In genomic region chr16:68396481-68396880, GRCh38 we compare ENCODE assay signal across 8 cellular contexts. TPM values are rescaled to one million over a fixed set of nuclear protein-coding genes. Genes with fewer than 3 reads are reported as not detected.
DNase-seq lines count a peak whose midpoint lies in the region; ATAC-seq and TF ChIP-seq lines count a peak whose summit lies in the region.

No MANE protein-coding gene starts in this region.

- H3K36me3 Mint-ChIP-seq in activated CD8-positive, alpha-beta memory T cell treated with anti-CD3 and anti-CD28 coated beads, Interleukin-2, amount 10 ng/mL, durations not matched to agents 7 days and 5 days = no peaks in the 10 kb centered on the region
- H3K36me3 Mint-ChIP-seq in activated naive CD8-positive, alpha-beta T cell treated with anti-CD3 and anti-CD28 coated beads for 36 hours = no peaks in the 10 kb centered on the region

- H3K79me2 ChIP-seq in OCI-LY3 (ENCODE audit: low read length) = no peaks in the 10 kb centered on the region

- H3K36me3 ChIP-seq in OCI-LY3 (replicated peaks; ENCODE audit: low read depth, low read length) (no peaks in the 10 kb centered on the region), kidney epithelial cell (ENCODE audit: control insufficient read depth, insufficient read depth, low read length) (no peaks in the 10 kb centered on the region)

- no peaks in the 10 kb centered on the region for H3K9me3 ChIP-seq in OCI-LY3 (ENCODE audit: insufficient read depth, low read length)

- peaks cover 25% of the 10 kb centered on the region for H3K4me1 Mint-ChIP-seq in activated CD8-positive, alpha-beta memory T cell treated with anti-CD3 and anti-CD28 coated beads, Interleukin-2, amount 10 ng/mL, durations not matched to agents 7 days and 5 days
- peaks cover 6% of the 10 kb centered on the region for H3K4me1 Mint-ChIP-seq in activated naive CD8-positive, alpha-beta T cell treated with anti-CD3 and anti-CD28 coated beads for 36 hours

- peak; percentile 69 for TF ChIP-seq CTCF in OCI-LY3 (IDR thresholded peaks at IDR 0.05; ENCODE audit: low read depth, low read length)
- peak; percentile 72 for TF ChIP-seq CTCF in kidney epithelial cell (IDR thresholded peaks at IDR 0.05; ENCODE audit: insufficient read depth, low read length, poor library complexity, severe bottlenecking)

- H3K4me1 ChIP-seq in OCI-LY3 (ENCODE audit: low read length) = peaks cover 6% of the 10 kb centered on the region

- H3K27ac Mint-ChIP-seq in activated CD8-positive, alpha-beta memory T cell treated with anti-CD3 and anti-CD28 coated beads, Interleukin-2, amount 10 ng/mL, durations not matched to agents 7 days and 5 days = peak overlapping the region; percentile 56
- no peak overlapping the region for H3K27ac Mint-ChIP-seq in activated naive CD8-positive, alpha-beta T cell treated with anti-CD3 and anti-CD28 coated beads for 36 hours

- no peaks in the 10 kb centered on the region for H4K20me1 ChIP-seq in OCI-LY3 (ENCODE audit: insufficient read depth, low read length)

- no peaks in the 10 kb centered on the region for H3K9me3 Mint-ChIP-seq in activated CD8-positive, alpha-beta memory T cell treated with anti-CD3 and anti-CD28 coated beads, Interleukin-2, amount 10 ng/mL, durations not matched to agents 7 days and 5 days (ENCODE audit: low read depth)
- no peaks in the 10 kb centered on the region for H3K9me3 Mint-ChIP-seq in activated naive CD8-positive, alpha-beta T cell treated with anti-CD3 and anti-CD28 coated beads for 36 hours

- H3K27me3 Mint-ChIP-seq in activated CD8-positive, alpha-beta memory T cell treated with anti-CD3 and anti-CD28 coated beads, Interleukin-2, amount 10 ng/mL, durations not matched to agents 7 days and 5 days = peaks cover 22% of the 10 kb centered on the region
- peaks cover 3% of the 10 kb centered on the region for H3K27me3 Mint-ChIP-seq in activated naive CD8-positive, alpha-beta T cell treated with anti-CD3 and anti-CD28 coated beads for 36 hours

- H3K4me3 Mint-ChIP-seq in activated CD8-positive, alpha-beta memory T cell treated with anti-CD3 and anti-CD28 coated beads, Interleukin-2, amount 10 ng/mL, durations not matched to agents 7 days and 5 days = no peak overlapping the region
- H3K4me3 Mint-ChIP-seq in activated naive CD8-positive, alpha-beta T cell treated with anti-CD3 and anti-CD28 coated beads for 36 hours = no peak overlapping the region

- H3K4me3 ChIP-seq in OCI-LY3 (ENCODE audit: low read length) = no peak overlapping the region
- H3K4me3 ChIP-seq in kidney epithelial cell (ENCODE audit: low read depth, low read length) = no peak overlapping the region

- ATAC-seq in activated CD8-positive, alpha-beta memory T cell treated with anti-CD3 and anti-CD28 coated beads, Interleukin-2, amount 10 ng/mL, durations not matched to agents 7 days and 5 days = peak; percentile 70
- ATAC-seq in GM19023 (IDR thresholded peaks at IDR 0.05; ENCODE audit: unreplicated experiment) = no peak

- no peak overlapping the region for H3K9ac ChIP-seq in OCI-LY3 (ENCODE audit: low read length)

- H3K4me2 ChIP-seq in OCI-LY3 (ENCODE audit: low read length) = 0 out of 2 replicates have a peak overlapping the region, but pooled peaks have one; percentile 9

- H2AFZ ChIP-seq in OCI-LY3 (ENCODE audit: low read depth, low read length) = no peak overlapping the region

- no peak overlapping the region for H3K27ac ChIP-seq in OCI-LY3 (ENCODE audit: low read length)

- CTCF ChIA-PET in activated CD8-positive, alpha-beta memory T cell treated with anti-CD3 and anti-CD28 coated beads, Interleukin-2, amount 10 ng/mL, durations not matched to agents 7 days and 5 days (lab: Charles Lee) = interaction anchor here (0.7 to 9.4 kb wide), 24 partner anchors 10 to 132 kb away, joined by 3 to 45 read pairs (median 5); partner anchors contain the start of genes SLC7A6 and SMPD3

- no peaks in the 10 kb centered on the region for H3K27me3 ChIP-seq in OCI-LY3 (ENCODE audit: low read depth, low read length)
- H3K27me3 ChIP-seq in kidney epithelial cell (ENCODE audit: control insufficient read depth, insufficient read depth, low read length) = peaks cover 3% of the 10 kb centered on the region

- DNase-seq in activated CD8-positive, alpha-beta memory T cell treated with anti-CD3 and anti-CD28 coated beads, Interleukin-2, amount 10 ng/mL, durations not matched to agents 7 days and 5 days = peak; percentile 65
- no peak for DNase-seq in activated CD8-positive, alpha-beta memory T cell treated with anti-CD3 and anti-CD28 coated beads, Interleukin-2, amount 50 U/mL, for 48 hours
- DNase-seq in activated naive CD8-positive, alpha-beta T cell treated with anti-CD3 and anti-CD28 coated beads for 36 hours = peak; percentile 31
- DNase-seq in kidney epithelial cell (ENCODE audit: low read depth) = no peak
- DNase-seq in stimulated activated CD8-positive, alpha-beta memory T cell treated with anti-CD3 and anti-CD28 coated beads, Interleukin-4, amount 100 ng/mL, for 4 hours (ENCODE audit: low read depth in 2 of 2, low spot score in 1 of 2) = peak; percentile 14 to 15
- DNase-seq in DMS79 treated with DMSO at 0.1 percent for 48 hours (lab: John Stamatoyannopoulos, UW) = no peak

RNA-seq across cellular contexts. Expression of gene SMPD3, which starts 51.8 kb away (rescaled TPM):
- total RNA-seq in activated CD8-positive, alpha-beta memory T cell treated with anti-CD3 and anti-CD28 coated beads, Interleukin-2, amount 10 ng/mL, durations not matched to agents 7 days and 5 days = 1 to 10 TPM; 7.7 to 7.9 TPM
- total RNA-seq in activated naive CD8-positive, alpha-beta T cell treated with anti-CD3 and anti-CD28 coated beads for 36 hours = under 1 TPM; 0.06 to 0.16 TPM
- under 0.01 and 0.38 TPM in 2 replicates for total RNA-seq in kidney epithelial cell

Comparison
In these comparisons a context has a peak if more than half of its experiments do, and no peak if none do; other contexts are left out.
1. DNase-seq: peak in activated CD8-positive, alpha-beta memory T cell treated with anti-CD3 and anti-CD28 coated beads, Interleukin-2, amount 10 ng/mL, durations not matched to agents 7 days and 5 days (single experiment), activated naive CD8-positive, alpha-beta T cell treated with anti-CD3 and anti-CD28 coated beads for 36 hours (single experiment) and stimulated activated CD8-positive, alpha-beta memory T cell treated with anti-CD3 and anti-CD28 coated beads, Interleukin-4, amount 100 ng/mL, for 4 hours (2 of 2); none in activated CD8-positive, alpha-beta memory T cell treated with anti-CD3 and anti-CD28 coated beads, Interleukin-2, amount 50 U/mL, for 48 hours (single experiment), kidney epithelial cell (single experiment) and DMS79 treated with DMSO at 0.1 percent for 48 hours (single experiment).